In the genomic region with DNA sequence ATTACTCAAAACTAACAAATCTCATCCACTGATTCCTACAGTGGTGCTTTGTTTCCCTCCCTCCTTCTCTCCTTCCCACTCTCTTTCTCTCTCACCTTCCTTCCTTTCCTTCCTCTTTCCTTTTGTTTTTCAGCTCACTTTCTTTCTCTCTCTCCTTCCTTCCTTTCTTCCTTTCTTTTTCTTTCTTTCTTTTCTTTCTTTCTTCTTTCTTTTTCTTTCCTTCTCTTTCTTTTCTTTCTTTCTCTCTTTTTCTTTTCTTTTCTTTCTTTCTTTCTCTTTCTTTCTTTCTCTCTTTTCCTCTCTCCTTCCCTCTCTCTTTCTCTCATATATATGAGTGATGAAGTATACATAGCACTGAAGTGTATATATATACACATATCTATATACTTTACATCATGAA, we compare ENCODE assay signal across 25 cellular contexts.
"Had no signal": no experiment of that assay in that cellular context is flagged by ENCODE, and none has a peak within 500 bp of the region (broad histone marks: within the 10 kb centered on the region; RNA-seq: fewer than 3 reads in every experiment).

No MANE protein-coding gene starts in this region.

- H3K36me3 Mint-ChIP-seq: mesothelial cell of epicardium; naive B cell; naive thymus-derived CD8-positive, alpha-beta T cell had no signal

- H3K9me3 ChIP-seq: colonic mucosa, esophagus squamous epithelium, gastrocnemius medialis, left lung, lower lobe of right lung, mucosa of descending colon had no signal

- H3K9me3 Mint-ChIP-seq: dendritic cell treated with granulocyte-macrophage colony-stimulating factor and Interleukin-4, amounts not matched to agents 40 ng/mL and 50 ng/mL, for 4 days had no signal

- H3K4me3 Mint-ChIP-seq: dendritic cell treated with granulocyte-macrophage colony-stimulating factor and Interleukin-4, amounts not matched to agents 40 ng/mL and 50 ng/mL, for 4 days; mesothelial cell of epicardium; naive B cell; naive thymus-derived CD8-positive, alpha-beta T cell had no signal

- H3K4me1 Mint-ChIP-seq: mesothelial cell of epicardium; naive B cell; naive thymus-derived CD8-positive, alpha-beta T cell had no signal

- H3K27me3 Mint-ChIP-seq: dendritic cell treated with granulocyte-macrophage colony-stimulating factor and Interleukin-4, amounts not matched to agents 40 ng/mL and 50 ng/mL, for 4 days; naive B cell; naive thymus-derived CD8-positive, alpha-beta T cell had no signal

- ATAC-seq: esophagus mucosa; gastrocnemius medialis; heart right ventricle; left cardiac atrium; left lung; left ventricle myocardium superior; lower lobe of right lung; mucosa of descending colon; naive thymus-derived CD8-positive, alpha-beta T cell had no signal

- H3K27ac ChIP-seq: colonic mucosa, epithelial cell of prostate, esophagus squamous epithelium, gastrocnemius medialis, heart right ventricle, left lung, lower lobe of right lung had no signal

- H3K27me3 ChIP-seq: colonic mucosa, esophagus squamous epithelium, gastrocnemius medialis, heart right ventricle, left lung had no signal

- H3K27ac Mint-ChIP-seq: dendritic cell treated with granulocyte-macrophage colony-stimulating factor and Interleukin-4, amounts not matched to agents 40 ng/mL and 50 ng/mL, for 4 days; mesothelial cell of epicardium; naive thymus-derived CD8-positive, alpha-beta T cell had no signal

- H3K4me1 ChIP-seq: colonic mucosa, esophagus squamous epithelium, gastrocnemius medialis, heart right ventricle, left lung, lower lobe of right lung had no signal

- H3K4me3 ChIP-seq: colonic mucosa, esophagus squamous epithelium, gastrocnemius medialis, heart right ventricle, left lung, lower lobe of right lung, mucosa of descending colon had no signal

- H3K36me3 ChIP-seq: colonic mucosa, esophagus squamous epithelium, gastrocnemius medialis, heart right ventricle, left lung, lower lobe of right lung had no signal

- DNase-seq: colonic mucosa; cortex of kidney; effector CD4-positive, alpha-beta T cell; effector memory CD4-positive, alpha-beta T cell; erythroblast; esophagus squamous epithelium; foreskin fibroblast; foreskin melanocyte; gastrocnemius medialis; glutamatergic neuron; head of caudate nucleus; heart right ventricle; hippocampal formation; left cardiac atrium; left lung; left ventricle myocardium superior; lower lobe of right lung; mesenchymal stem cell; mucosa of descending colon; naive B cell; naive thymus-derived CD8-positive, alpha-beta T cell had no signal
